9 cellular contexts compared by ENCODE assay signal in genomic region chr3:48013288-48013980, GRCh38. TPM values are rescaled to one million over a fixed set of nuclear protein-coding genes. Genes with fewer than 3 reads are reported as not detected.
DNase-seq lines count a peak whose midpoint lies in the region; ATAC-seq and TF ChIP-seq lines count a peak whose summit lies in the region.
"Had no signal": no experiment of that assay in that cellular context is flagged by ENCODE, and none has a peak within 500 bp of the region (broad histone marks: within the 10 kb centered on the region; RNA-seq: fewer than 3 reads in every experiment).

No MANE protein-coding gene starts in this region.

- no peak overlapping the region for H3K4me3 ChIP-seq in AG04450 (ENCODE audit: low read depth, low read length)
- H3K4me3 ChIP-seq in Karpas-422 (ENCODE audit: low read length), result no peak overlapping the region
- H3K4me3 ChIP-seq in mesodermal cell (ENCODE audit: extremely low read depth, insufficient read depth, low read length, poor library complexity, severe bottlenecking), result no peak overlapping the region
- H3K4me3 ChIP-seq: SK-N-MC had no signal

- ATAC-seq in GM19455 (IDR thresholded peaks at IDR 0.05; ENCODE audit: unreplicated experiment), result no peak

- H3K9ac ChIP-seq in Karpas-422 (ENCODE audit: low read length), result no peak overlapping the region

- H4K20me1 ChIP-seq in Karpas-422 (ENCODE audit: insufficient read depth, low read depth, low read length), result no peaks in the 10 kb centered on the region

- no peak for TF ChIP-seq CTCF in AG04450 (IDR thresholded peaks at IDR 0.05; ENCODE audit: low read depth, low read length)

- H3K9me3 ChIP-seq in AG04450 (ENCODE audit: control insufficient read depth, insufficient read depth, low read length), result no peaks in the 10 kb centered on the region
- no peaks in the 10 kb centered on the region for H3K9me3 ChIP-seq in Karpas-422 (ENCODE audit: low read length)
- no peaks in the 10 kb centered on the region for H3K9me3 ChIP-seq in mesodermal cell (ENCODE audit: control insufficient read depth, low read length)

- peaks cover 94% of the 10 kb centered on the region for H3K79me2 ChIP-seq in Karpas-422 (ENCODE audit: low read length)

- peak; percentile 55 for DNase-seq in AG04450 (ENCODE audit: low read depth, low spot score)
- peak; percentile 52 for DNase-seq in Karpas-422
- DNase-seq in cerebellum (ENCODE audit: low spot score), result peak; percentile 50
- no peak for DNase-seq in NCI-H526 treated with DMSO at 0.1 percent for 48 hours (lab: John Stamatoyannopoulos, UW)
- DNase-seq in NCI-H128 (lab: John Stamatoyannopoulos, UW; ENCODE audit: unreplicated experiment), result no peak
- no peak for DNase-seq in posterior vena cava (ENCODE audit: low spot score)

- no peak overlapping the region for H2AFZ ChIP-seq in Karpas-422 (ENCODE audit: low read length)

- no peaks in the 10 kb centered on the region for H3K9me2 ChIP-seq in Karpas-422 (replicated peaks; ENCODE audit: insufficient read depth, low read length)

- POLR2A ChIA-PET in AG04450 (lab: Yijun Ruan, JAX), result interaction anchor here (0.5 to 1.4 kb wide), 11 partner anchors 10 to 144 kb away, joined by 3 to 6 read pairs (median 4); no protein-coding TSS in a partner anchor

- intact Hi-C loops in posterior vena cava (cut with DNase I), result no loop called here

- CTCF ChIA-PET in AG04450 (lab: Charles Lee), result interaction anchor here (0.6 to 3.6 kb wide), 4 partner anchors 24 to 138 kb away, joined by 3 to 21 read pairs (median 12); no protein-coding TSS in a partner anchor

- no peaks in the 10 kb centered on the region; the same call in 1 of the 2 replicates for H3K36me3 ChIP-seq in Karpas-422 (ENCODE audit: insufficient read depth, low read length)
- peaks cover 35% of the 10 kb centered on the region for H3K36me3 ChIP-seq in mesodermal cell (ENCODE audit: control insufficient read depth, insufficient read depth, low read length)

- peak overlapping the region; percentile 48 for H3K27ac ChIP-seq in AG04450 (ENCODE audit: low read depth, low read length)
- H3K27ac ChIP-seq in Karpas-422 (ENCODE audit: low read length), result 0 out of 2 replicates have a peak overlapping the region, but pooled peaks have one; percentile 17
- peak overlapping the region; percentile 65 for H3K27ac ChIP-seq in mesodermal cell (ENCODE audit: low read depth, low read length, severe bottlenecking)

- peaks cover 57% of the 10 kb centered on the region for H3K4me1 ChIP-seq in Karpas-422 (ENCODE audit: low read length)
- peaks cover 32% of the 10 kb centered on the region for H3K4me1 ChIP-seq in mesodermal cell (ENCODE audit: control insufficient read depth, insufficient read depth, low read length, poor library complexity, severe bottlenecking)

- H3K27me3 ChIP-seq in AG04450 (ENCODE audit: control insufficient read depth, insufficient read depth, low read length) (no peaks in the 10 kb centered on the region), Karpas-422 (ENCODE audit: low read length) (no peaks in the 10 kb centered on the region)

- H3K4me2 ChIP-seq in Karpas-422 (ENCODE audit: low read depth, low read length, poor library complexity, severe bottlenecking), result no peak overlapping the region

RNA-seq across cellular contexts. Expression of gene MAP4, which starts 2.8 kb away (rescaled TPM):
- polyA plus RNA-seq in AG04450 (2011; rRNA removed), result 263 and 285 TPM in 2 replicates
- 240 and 241 TPM in 2 replicates for polyA minus RNA-seq in AG04450 (2011; rRNA and poly(A)+ RNA removed)
- 45.6 and 47.4 TPM in 2 replicates for total RNA-seq in Karpas-422 (2014; rRNA removed; shearing (Covaris generic); ENCODE audit: low replicate concordance)
- total RNA-seq in cerebellum (149 TPM), posterior vena cava (100 to 1,000 TPM; 332 to 380 TPM)
- polyA plus RNA-seq in mesodermal cell (2013, experiment 1 of 2), result 183 TPM
- 168 TPM for polyA plus RNA-seq in mesodermal cell (2013, experiment 2 of 2)

Comparison
In these comparisons a context has a peak if more than half of its experiments do, and no peak if none do; other contexts are left out.
1. DNase-seq: peak in AG04450 (single experiment), Karpas-422 (single experiment) and cerebellum (single experiment); none in NCI-H526 treated with DMSO at 0.1 percent for 48 hours (single experiment), NCI-H128 (single experiment) and posterior vena cava (single experiment).
2. Peak in every context shown above with its lines, with median percentiles within 50 percentile points of each other: H3K27ac ChIP-seq.